Comparison of ENCODE assay signal across 8 cellular contexts in genomic region chr19:3046621-3047306, GRCh38. TPM values are rescaled to one million over a fixed set of nuclear protein-coding genes. Genes with fewer than 3 reads are reported as not detected.
DNase-seq lines count a peak whose midpoint lies in the region; ATAC-seq and TF ChIP-seq lines count a peak whose summit lies in the region.

No MANE protein-coding gene starts in this region.

- no peaks in the 10 kb centered on the region for H3K27me3 ChIP-seq in thoracic aorta (replicated peaks; ENCODE audit: insufficient read depth)

- H3K4me1 ChIP-seq in thoracic aorta (ENCODE audit: control insufficient read depth in 1 of 2, low read depth in 2 of 2), result peaks cover 4 to 12% of the 10 kb centered on the region in 2 donors

- ATAC-seq in thoracic aorta (ENCODE audit: insufficient number of reproducible peaks, low FRiP score, low read depth) (no peak), HG03039 (IDR thresholded peaks at IDR 0.05; ENCODE audit: unreplicated experiment) (no peak), GM18517 (IDR thresholded peaks at IDR 0.05; ENCODE audit: unreplicated experiment) (no peak)

- no peaks in the 10 kb centered on the region for H3K9me3 ChIP-seq in thoracic aorta

- TF ChIP-seq CTCF in RWPE1 (conservative IDR thresholded peaks at IDR 0.05; ENCODE audit: low read depth) (no peak), thoracic aorta (IDR thresholded peaks at IDR 0.05) (no peak)

- CTCF ChIA-PET in RWPE1 (lab: Yijun Ruan, JAX), result interaction anchor here (0.9 kb wide), 1 partner anchor 10 kb away, joined by 5 read pairs; no protein-coding TSS in a partner anchor

- no peaks in the 10 kb centered on the region for H3K36me3 ChIP-seq in thoracic aorta

- H3K4me3 ChIP-seq in iPS-11a (ENCODE audit: low read depth, low read length) (peak overlapping the region; percentile 8), thoracic aorta (peak overlapping the region; percentile 66)

- peak; percentile 36 for DNase-seq in NCI-H1092 treated with DMSO at 0.1 percent for 48 hours (lab: John Stamatoyannopoulos, UW)
- DNase-seq in NCI-H1092 (lab: John Stamatoyannopoulos, UW), result no peak
- DNase-seq in RWPE1 (ENCODE audit: low spot score), result no peak
- DNase-seq in thoracic aorta (ENCODE audit: low spot score), result no peak
- DNase-seq in stimulated activated CD4-positive, alpha-beta T cell treated with anti-CD3 and anti-CD28 coated beads, Interleukin-2, amount 100 ng/mL, for 48 hours, result no peak

- H3K27ac ChIP-seq in RWPE1 (peak overlapping the region; percentile 76), thoracic aorta (peak overlapping the region in 1 of 2 donors; percentile 17)

- POLR2A ChIA-PET in RWPE1 (lab: Yijun Ruan, JAX; ENCODE audit: low non-redundant PET), result no interaction called here

RNA-seq across cellular contexts. Expression of gene TLE5, which starts 15.5 kb away (rescaled TPM):
- total RNA-seq in thoracic aorta, result 100 to 1,000 TPM; 346 to 448 TPM

RNA-seq across cellular contexts. Expression of gene TLE2, which starts 17.7 kb away (rescaled TPM):
- 100 to 1,000 TPM in 1 of 2 donors, 10 to 100 TPM in 1; 46.7 to 154 TPM for total RNA-seq in thoracic aorta

RNA-seq across cellular contexts. Expression of gene GNA11, which starts 47.4 kb away (rescaled TPM):
- 100 to 1,000 TPM in 1 of 2 donors, 10 to 100 TPM in 1; 68.3 to 143 TPM for total RNA-seq in thoracic aorta
